In the genomic region with DNA sequence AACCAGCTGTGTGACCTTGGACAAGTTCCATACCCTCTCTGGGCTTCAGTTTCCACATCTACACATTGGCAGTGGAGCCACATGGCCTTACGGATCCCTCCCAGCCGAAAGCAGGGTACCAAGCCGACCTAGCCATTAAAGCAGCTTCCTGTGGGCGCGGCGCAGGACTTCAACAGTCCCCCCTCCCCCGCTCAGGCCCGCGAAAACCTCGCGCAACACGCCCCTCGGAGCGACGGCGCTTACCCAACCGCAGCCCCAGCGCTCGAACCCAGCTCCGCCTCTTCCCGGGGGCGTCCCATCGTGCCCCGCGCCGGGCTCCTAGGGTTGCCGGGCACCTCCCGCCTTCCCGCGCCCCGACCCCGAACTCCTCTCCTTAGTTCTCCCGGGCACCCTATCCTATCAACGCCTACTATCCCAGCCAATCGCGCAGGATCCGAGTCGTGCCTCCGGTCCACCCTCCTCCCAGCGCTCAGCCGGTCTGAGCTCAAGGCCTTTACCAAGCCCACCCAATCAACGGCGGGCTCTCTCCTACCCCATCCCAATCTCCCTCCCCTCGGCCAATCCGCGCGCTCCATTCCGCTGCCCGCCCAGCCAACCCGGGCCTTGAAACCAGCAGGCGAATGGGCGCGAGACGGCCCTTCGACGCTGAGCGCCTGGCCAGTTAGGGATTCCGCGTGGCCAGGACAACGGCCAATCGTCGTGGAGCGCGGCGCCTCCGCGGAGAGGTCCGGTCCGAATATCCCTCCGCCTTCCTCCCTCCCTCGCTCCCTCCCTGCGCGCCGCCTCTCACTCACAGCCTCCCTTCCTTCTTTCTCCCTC, we compare ENCODE assay signal across 8 cellular contexts. TPM values are rescaled to one million over a fixed set of nuclear protein-coding genes. Genes with fewer than 3 reads are reported as not detected.
A peak's percentile ranks its signal among the peaks of the same experiment; 100 is the strongest.
DNase-seq lines count a peak whose midpoint lies in the region; TF ChIP-seq lines count a peak whose summit lies in the region.

KPNB1 (plus strand) TSS at position 767 of the 819 bp plus-strand sequence. CDS start 326 bp downstream, outside the sequence.

- peak within 1 kb of the TSS; percentile 97 for H3K14ac ChIP-seq in H9 (ENCODE audit: insufficient read depth, low read length)

- no CpG with 5 or more reads among the region's 74 CpGs for WGBS in H9 (ENCODE audit: extremely low coverage, insufficient read length, low lambda C conversion rate)

- no peak within 1 kb of the TSS for H4K8ac ChIP-seq in H9 (replicated peaks; ENCODE audit: insufficient read length, low read depth, low read length)

- no peak within 1 kb of the TSS for H2BK120ac ChIP-seq in H9 (ENCODE audit: low read depth, low read length, poor library complexity, severe bottlenecking)

- H3K18ac ChIP-seq in H9 (ENCODE audit: insufficient read length, low read depth, low read length), result peak within 1 kb of the TSS; percentile 99

- H3K27ac ChIP-seq in H9 (ENCODE audit: insufficient read length, low read depth, low read length), result peak within 1 kb of the TSS; percentile 64

- H3K36me3 Mint-ChIP-seq in H9 (ENCODE audit: insufficient read depth in 1 of 3, low read depth in 3 of 3) (peaks cover 30 to 37% (median 36%) of the 10 kb centered on the region in 3 experiments), nephron (ENCODE audit: low read depth) (peaks cover 27% of the 10 kb centered on the region)
- H3K36me3 Mint-ChIP-seq in stimulated activated naive CD8-positive, alpha-beta T cell treated with anti-CD3 and anti-CD28 coated beads, Interleukin-15, Interleukin-2, amounts not matched to agents 100 ng/mL and 50 ng/mL, for 24 hours (ENCODE audit: low read depth), result peaks cover 36% of the 10 kb centered on the region

- H3K4me3 ChIP-seq in MG63 (peak within 1 kb of the TSS; percentile 88), fibroblast of pulmonary artery (replicated peaks; ENCODE audit: low read depth, low read length) (peak within 1 kb of the TSS; percentile 80)

- peaks cover 18% of the 10 kb centered on the region for H3K79me2 ChIP-seq in H9 (ENCODE audit: insufficient read depth, low read length)

- no peaks in the 10 kb centered on the region for H4K20me1 ChIP-seq in H9 (ENCODE audit: control insufficient read depth, insufficient read depth, insufficient read length)

- H3K27me3 Mint-ChIP-seq in H9 (ENCODE audit: low read depth) (no peaks in the 10 kb centered on the region), nephron (ENCODE audit: low read depth) (peaks cover 3% of the 10 kb centered on the region)
- no peaks in the 10 kb centered on the region for H3K27me3 Mint-ChIP-seq in stimulated activated naive CD8-positive, alpha-beta T cell treated with anti-CD3 and anti-CD28 coated beads, Interleukin-15, Interleukin-2, amounts not matched to agents 100 ng/mL and 50 ng/mL, for 24 hours

- peak within 1 kb of the TSS; percentile 89 for H3K4me2 ChIP-seq in H9 (ENCODE audit: insufficient read depth, insufficient read length, low read length)

- no peak within 1 kb of the TSS for H2BK20ac ChIP-seq in H9 (ENCODE audit: low read depth, low read length, poor library complexity, severe bottlenecking)

- H3K79me1 ChIP-seq in H9 (ENCODE audit: insufficient read depth, low read depth, low read length, poor library complexity, severe bottlenecking), result peaks cover 6% of the 10 kb centered on the region

- H3K4me3 Mint-ChIP-seq in H9 (peak within 1 kb of the TSS; percentile 89 to 96), nephron (peak within 1 kb of the TSS; percentile 93 to 97 (median 93))
- peak within 1 kb of the TSS; percentile 95 for H3K4me3 Mint-ChIP-seq in stimulated activated naive CD8-positive, alpha-beta T cell treated with anti-CD3 and anti-CD28 coated beads, Interleukin-15, Interleukin-2, amounts not matched to agents 100 ng/mL and 50 ng/mL, for 24 hours

- H2AFZ ChIP-seq in H9 (ENCODE audit: low read length), result no peak within 1 kb of the TSS

- H3K27ac Mint-ChIP-seq in H9, result peak within 1 kb of the TSS; percentile 98 to 100 (median 100)
- peak within 1 kb of the TSS; percentile 76 to 96 (median 95) for H3K27ac Mint-ChIP-seq in nephron
- peak within 1 kb of the TSS; percentile 98 for H3K27ac Mint-ChIP-seq in stimulated activated naive CD8-positive, alpha-beta T cell treated with anti-CD3 and anti-CD28 coated beads, Interleukin-15, Interleukin-2, amounts not matched to agents 100 ng/mL and 50 ng/mL, for 24 hours

- H2BK12ac ChIP-seq in H9 (ENCODE audit: insufficient read length, low read depth, low read length), result no peak within 1 kb of the TSS

- H3T11ph ChIP-seq in H9 (ENCODE audit: low read length), result no peak within 1 kb of the TSS

- H3K27me3 ChIP-seq in H9 (ENCODE audit: insufficient read depth, low read length), result no peaks in the 10 kb centered on the region
- no peaks in the 10 kb centered on the region for H3K27me3 ChIP-seq in MG63

- H2BK5ac ChIP-seq in H9 (ENCODE audit: insufficient read length, low read length), result no peak within 1 kb of the TSS

- H3K4ac ChIP-seq in H9 (ENCODE audit: low read depth, low read length), result no peak within 1 kb of the TSS; the same call in 1 of the 2 replicates

- no peak within 1 kb of the TSS for H2AK5ac ChIP-seq in H9 (ENCODE audit: insufficient read length, low read length)

- H3K4me1 Mint-ChIP-seq in H9 (peaks cover 34 to 36% of the 10 kb centered on the region in 2 experiments), nephron (peaks cover 23% of the 10 kb centered on the region)
- H3K4me1 Mint-ChIP-seq in stimulated activated naive CD8-positive, alpha-beta T cell treated with anti-CD3 and anti-CD28 coated beads, Interleukin-15, Interleukin-2, amounts not matched to agents 100 ng/mL and 50 ng/mL, for 24 hours (ENCODE audit: low read depth), result peaks cover 58% of the 10 kb centered on the region

- no peak within 1 kb of the TSS for H2BK15ac ChIP-seq in H9 (ENCODE audit: low read depth, low read length)

- H3K9me3 Mint-ChIP-seq in H9 (no peaks in the 10 kb centered on the region; a peak in 1 of 5 replicates), nephron (no peaks in the 10 kb centered on the region)
- no peaks in the 10 kb centered on the region for H3K9me3 Mint-ChIP-seq in stimulated activated naive CD8-positive, alpha-beta T cell treated with anti-CD3 and anti-CD28 coated beads, Interleukin-15, Interleukin-2, amounts not matched to agents 100 ng/mL and 50 ng/mL, for 24 hours

- H3K9me3 ChIP-seq in H9 (ENCODE audit: control insufficient read depth, low read depth, low read length) (no peaks in the 10 kb centered on the region), MG63 (no peaks in the 10 kb centered on the region)

- no peaks in the 10 kb centered on the region for H3K4me1 ChIP-seq in H9 (ENCODE audit: insufficient read depth, low read length)

- no peak within 1 kb of the TSS for H4K91ac ChIP-seq in H9 (ENCODE audit: insufficient read length, low read depth, low read length)

- no peak within 1 kb of the TSS for H4K5ac ChIP-seq in H9 (ENCODE audit: insufficient read length, low read depth, low read length)

- TF ChIP-seq CTCF in H9 (conservative IDR thresholded peaks at IDR 0.05), result no peak
- no peak for TF ChIP-seq CTCF in fibroblast of pulmonary artery (IDR thresholded peaks at IDR 0.05; ENCODE audit: low read length, missing control alignments)
- no peak for TF ChIP-seq CTCF in nephron (IDR thresholded peaks at IDR 0.05; ENCODE audit: unreplicated experiment in 3 of 3)

- H3K56ac ChIP-seq in H9 (ENCODE audit: insufficient read length, low read depth, low read length), result no peak within 1 kb of the TSS

- peak; percentile 100 for DNase-seq in ELR (ENCODE audit: low read depth)
- peak; percentile 100 for DNase-seq in H9
- DNase-seq in MG63, result peak; percentile 100
- peak; percentile 99 for DNase-seq in SHP77 treated with DMSO at 0.1 percent for 48 hours (lab: John Stamatoyannopoulos, UW)
- peak; percentile 99 for DNase-seq in activated effector memory CD4-positive, alpha-beta T cell treated with anti-CD3 and anti-CD28 coated beads, Interleukin-2, amount 50 U/mL, for 16 hours
- peak; percentile 100 for DNase-seq in fibroblast of pulmonary artery (ENCODE audit: low read depth)

- peak within 1 kb of the TSS; percentile 92 for H3K9ac ChIP-seq in H9 (ENCODE audit: extremely low read depth, insufficient read length, low read length)

- peaks cover 11% of the 10 kb centered on the region for H3K23me2 ChIP-seq in H9 (ENCODE audit: insufficient read length, low read depth, low read length, poor library complexity, severe bottlenecking)

- peaks cover 37% of the 10 kb centered on the region for H3K36me3 ChIP-seq in MG63

- H3K23ac ChIP-seq in H9 (ENCODE audit: insufficient read length, low read depth, low read length), result no peak within 1 kb of the TSS

RNA-seq across cellular contexts. Expression of gene KPNB1, which starts in this region (rescaled TPM):
- total RNA-seq in H9 (2021), result 742 and 764 TPM in 2 replicates
- 202 and 291 TPM in 2 replicates for total RNA-seq in MG63 (2014; rRNA removed; shearing (Covaris generic); ENCODE audit: low replicate concordance)

Comparison
In these comparisons a context has a peak if more than half of its experiments do, and no peak if none do; other contexts are left out.
1. Peak in every context shown above with its lines: DNase-seq, H3K4me3 ChIP-seq and H3K27ac ChIP-seq.